ENCODE assay signal across 1 cellular context in genomic region chr1:160354388-160354985, GRCh38.
TF ChIP-seq lines count a peak whose summit lies in the region.

No MANE protein-coding gene starts in this region.

TF ChIP-seq in GM23338, 12 proteins besides CTCF, POLR2A, EP300 and RAD21 (continued from another document):
- no peak for TF ChIP-seq ZNF462 (CRISPR knock-in tag; IDR thresholded peaks at IDR 0.05)
